ENCODE assay signal across 8 cellular contexts in genomic region chr6:100865525-100865924, GRCh38.
"Had no signal": no experiment of that assay in that cellular context is flagged by ENCODE, and none has a peak within 500 bp of the region (broad histone marks: within the 10 kb centered on the region; RNA-seq: fewer than 3 reads in every experiment).

No MANE protein-coding gene starts in this region.

- H3K4me2 ChIP-seq: GM23338, KMS-11 had no signal

- H3K27ac ChIP-seq: KMS-11 had no signal

- H3K9ac ChIP-seq: KMS-11 had no signal

- H3K27ac Mint-ChIP-seq: GM23338, H9 had no signal

- H3K9me3 Mint-ChIP-seq: GM23338, H9 had no signal

- FAIRE-seq: H1, H54, HTR-8/SVneo had no signal

- H2AFZ ChIP-seq: GM23338 had no signal

- H3K4me3 Mint-ChIP-seq: GM23338, H9 had no signal

- ATAC-seq: GM23338 had no signal

- DNase-seq: H9, HCEC 1CT, KBM-7 had no signal

- H3K4me3 ChIP-seq: GM23338 had no signal
